In genomic region chr5:140151068-140151718, GRCh38 we compare ENCODE assay signal across 17 cellular contexts. TPM values are rescaled to one million over a fixed set of nuclear protein-coding genes. Genes with fewer than 3 reads are reported as not detected.
DNase-seq lines count a peak whose midpoint lies in the region; ATAC-seq, FAIRE-seq and TF ChIP-seq lines count a peak whose summit lies in the region.
"Had no signal": no experiment of that assay in that cellular context is flagged by ENCODE, and none has a peak within 500 bp of the region (broad histone marks: within the 10 kb centered on the region; RNA-seq: fewer than 3 reads in every experiment).

No MANE protein-coding gene starts in this region.

- no peak overlapping the region for H3K9ac ChIP-seq in HepG2 (ENCODE audit: insufficient read depth, low read depth, low read length)

- no peak for ATAC-seq in central memory CD8-positive, alpha-beta T cell (replicated peaks; ENCODE audit: extremely low read depth, poor library complexity, severe bottlenecking)
- ATAC-seq in HepG2, result no peak; the same call in 2 of the 3 replicates
- ATAC-seq: Panc1 had no signal

- H3K79me2 ChIP-seq in HepG2 (ENCODE audit: insufficient read depth, low read length), result no peaks in the 10 kb centered on the region

- no peak overlapping the region for H3K4me3 Mint-ChIP-seq in central memory CD8-positive, alpha-beta T cell
- H3K4me3 Mint-ChIP-seq: B cell; CD4-positive, alpha-beta T cell; HFFc6 had no signal

- DNase-seq in NCI-H2029 (lab: John Stamatoyannopoulos, UW) (peak; percentile 81), NCI-H2029 treated with DMSO at 0.1 percent for 48 hours (lab: John Stamatoyannopoulos, UW) (no peak), HepG2 (ENCODE audit: low spot score) (no peak), retina (no peak), NCI-H345 (lab: John Stamatoyannopoulos, UW) (no peak), HPDE6-E6E7 (ENCODE audit: extremely low spot score) (no peak), iPS-NIHi11 (ENCODE audit: low spot score) (no peak)
- no peak for DNase-seq in central memory CD8-positive, alpha-beta T cell (ENCODE audit: low spot score in 2 of 2)
- DNase-seq: CD4-positive, alpha-beta T cell; GDM1; GOT3; HFFc6; SW 1271 had no signal

- H3K27ac ChIP-seq in HepG2 (ENCODE audit: extremely low read length, insufficient read depth, low read length), result no peak overlapping the region
- H3K27ac ChIP-seq: 22Rv1, SJSA1 had no signal

- H3K27ac Mint-ChIP-seq in central memory CD8-positive, alpha-beta T cell (ENCODE audit: low read depth), result peak overlapping the region; percentile 6
- H3K27ac Mint-ChIP-seq: B cell; CD4-positive, alpha-beta T cell; HFFc6 had no signal

- H4K20me1 ChIP-seq in HepG2 (ENCODE audit: insufficient read depth, low read length), result peaks cover 3% of the 10 kb centered on the region

- 30% methylated on average over 5 of the region's 6 CpGs for WGBS in HepG2 (ENCODE audit: low lambda C conversion rate)

- intact Hi-C loops in HepG2 (cut with micrococcal nuclease; ENCODE audit: unreplicated experiment), result no loop called here

- peaks cover 23% of the 10 kb centered on the region for H3K4me1 ChIP-seq in HepG2 (ENCODE audit: insufficient read depth, low read length)
- H3K4me1 ChIP-seq: SJSA1 had no signal

- H3K4me2 ChIP-seq in HepG2 (ENCODE audit: low read depth, low read length), result peak overlapping the region; percentile 16; the same call in 1 of the 2 replicates

- no TSS peak for BruUV-seq in HepG2 (replicated peaks; lab: Mats Ljungman, UMichigan)

- FAIRE-seq in HepG2 (lab: Jason Lieb, UNC), result no peak

- no peaks in the 10 kb centered on the region for H3K36me3 ChIP-seq in HepG2 (replicated peaks in 1 of 2; ENCODE audit: control insufficient read depth in 1 of 2, insufficient read depth in 2 of 2, low read length in 2 of 2)
- H3K36me3 ChIP-seq: SJSA1 had no signal

- no peaks in the 10 kb centered on the region for H3K9me3 ChIP-seq in HepG2 (ENCODE audit: low read length)
- H3K9me3 ChIP-seq: SJSA1 had no signal

- no peaks in the 10 kb centered on the region for H3K27me3 Mint-ChIP-seq in central memory CD8-positive, alpha-beta T cell

- no peaks in the 10 kb centered on the region; a peak in 1 of 5 replicates for H3K27me3 ChIP-seq in HepG2 (ENCODE audit: control insufficient read depth in 1 of 2, insufficient read depth in 2 of 2, low read length in 2 of 2)
- H3K27me3 ChIP-seq: SJSA1 had no signal

- POLR2A ChIA-PET in HepG2 (lab: Yijun Ruan, JAX), result no interaction called here

- H3K4me1 Mint-ChIP-seq in central memory CD8-positive, alpha-beta T cell, result peaks cover 5% of the 10 kb centered on the region

- H2AFZ ChIP-seq in HepG2 (ENCODE audit: low read length), result no peak overlapping the region

- CTCF ChIA-PET in HepG2 (lab: Yijun Ruan, JAX; ENCODE audit: low intra/inter-chr PET ratio, low total read pairs), result no interaction called here

- H3K9me3 Mint-ChIP-seq in central memory CD8-positive, alpha-beta T cell, result no peaks in the 10 kb centered on the region
- H3K9me3 Mint-ChIP-seq: CD4-positive, alpha-beta T cell; HFFc6 had no signal

- peaks cover 2% of the 10 kb centered on the region for H3K36me3 Mint-ChIP-seq in central memory CD8-positive, alpha-beta T cell (ENCODE audit: insufficient read depth)

- TF ChIP-seq POLR2A in HepG2 (IDR thresholded peaks at IDR 0.05; ENCODE audit: insufficient read depth in 1 of 2, low read depth in 2 of 2, low read length in 2 of 2), result no peak

- no peak for TF ChIP-seq CTCF in HepG2 (CRISPR knock-in tag; IDR thresholded peaks at IDR 0.05)

- no peak for TF ChIP-seq EP300 in HepG2 (IDR thresholded peaks at IDR 0.05; ENCODE audit: low read depth in 2 of 2, low read length in 2 of 2)
- TF ChIP-seq EP300 in HepG2 (CRISPR knock-in tag; IDR thresholded peaks at IDR 0.05; ENCODE audit: borderline replicate concordance), result no peak

- H3K4me3 ChIP-seq in HepG2 (replicated peaks in 1 of 3; ENCODE audit: insufficient read depth in 1 of 3, low read depth in 2 of 3, low read length in 3 of 3), result no peak overlapping the region
- H3K4me3 ChIP-seq: SJSA1 had no signal

- no peak for TF ChIP-seq RAD21 in HepG2 (CRISPR knock-in tag; IDR thresholded peaks at IDR 0.05)

- in situ Hi-C loops in HepG2 (cut with HindIII; ENCODE audit: extremely low pct_ligation_motif_present, low pct_unique_long_range_greater_than_20kb), result no loop called here

TF ChIP-seq in HepG2, 621 proteins besides CTCF, POLR2A, EP300 and RAD21 (continues in another document):
- TF ChIP-seq ZNF317 (CRISPR knock-in tag; IDR thresholded peaks at IDR 0.05) (peak; percentile 62; the same call in 1 of the 2 replicates), ELF1 (CRISPR knock-in tag; IDR thresholded peaks at IDR 0.05) (peak; percentile 36; the same call in 1 of the 2 replicates)

RNA-seq across cellular contexts. Expression of gene CYSTM1, which starts 23.8 kb away (rescaled TPM):
- 40.0 and 52.7 TPM in 2 replicates for total RNA-seq in HepG2 (2016; rRNA removed; fragmentation: Illumina TruSeq; extraction: Trizol)
- 16.3 and 21.9 TPM in 2 replicates for total RNA-seq in HepG2 (2016; cell fraction: cytosol; rRNA removed; fragmentation: Illumina TruSeq; extraction: Trizol; ENCODE audit: low read depth)
- 37.6 and 58.4 TPM in 2 replicates for total RNA-seq in HepG2 (2016; cell fraction: insoluble cytoplasmic fraction; rRNA removed; fragmentation: Illumina TruSeq; extraction: Trizol)
- total RNA-seq in HepG2 (2016; cell fraction: membrane; rRNA removed; fragmentation: Illumina TruSeq; extraction: Trizol), result 15.0 and 21.9 TPM in 2 replicates
- 17.2 and 20.7 TPM in 2 replicates for total RNA-seq in HepG2 (2016; cell fraction: nucleus; rRNA removed; fragmentation: Illumina TruSeq; extraction: Trizol)
- 73.4 and 85.0 TPM in 2 replicates for polyA plus RNA-seq in HepG2 (2011; rRNA removed)
- 80.7 and 95.8 TPM in 2 replicates for polyA plus RNA-seq in HepG2 (2011; cell fraction: cytosol; rRNA removed)
- polyA plus RNA-seq in HepG2 (2011; cell fraction: nucleus; rRNA removed), result 17.5 and 23.1 TPM in 2 replicates
- 32.8 and 35.3 TPM in 2 replicates for polyA plus RNA-seq in HepG2 (2012)
- polyA plus RNA-seq in HepG2 (2016; cell fraction: cytosol; fragmentation: Illumina TruSeq; extraction: Trizol; ENCODE audit: low read depth), result 23.1 and 29.4 TPM in 2 replicates
- 83.1 and 90.8 TPM in 2 replicates for polyA plus RNA-seq in HepG2 (2016; cell fraction: insoluble cytoplasmic fraction; fragmentation: Illumina TruSeq; extraction: Trizol; ENCODE audit: low read depth)
- polyA plus RNA-seq in HepG2 (2016; cell fraction: membrane; fragmentation: Illumina TruSeq; extraction: Trizol; ENCODE audit: low read depth), result 20.1 and 22.6 TPM in 2 replicates
- polyA plus RNA-seq in HepG2 (2016; cell fraction: nucleus; fragmentation: Illumina TruSeq; extraction: Trizol; ENCODE audit: insufficient read depth, low read depth), result 32.0 and 35.2 TPM in 2 replicates
- 67.0 and 122 TPM in 2 replicates for polyA minus RNA-seq in HepG2 (2011; rRNA and poly(A)+ RNA removed; ENCODE audit: low replicate concordance)
- 18.4 and 25.9 TPM in 2 replicates for polyA minus RNA-seq in HepG2 (2011; cell fraction: cytosol; rRNA and poly(A)+ RNA removed)
- polyA minus RNA-seq in HepG2 (2011; cell fraction: nucleus; rRNA and poly(A)+ RNA removed), result 12.2 and 14.5 TPM in 2 replicates

RNA-seq across cellular contexts. Expression of gene IGIP, which starts 25.5 kb away (rescaled TPM):
- 2.1 and 2.4 TPM in 2 replicates for total RNA-seq in HepG2 (2016; rRNA removed; fragmentation: Illumina TruSeq; extraction: Trizol)
- total RNA-seq in HepG2 (2016; cell fraction: cytosol; rRNA removed; fragmentation: Illumina TruSeq; extraction: Trizol; ENCODE audit: low read depth), result 0.09 and 0.10 TPM in 2 replicates
- total RNA-seq in HepG2 (2016; cell fraction: insoluble cytoplasmic fraction; rRNA removed; fragmentation: Illumina TruSeq; extraction: Trizol), result 1.8 and 2.2 TPM in 2 replicates
- total RNA-seq in HepG2 (2016; cell fraction: membrane; rRNA removed; fragmentation: Illumina TruSeq; extraction: Trizol), result 0.34 and 0.59 TPM in 2 replicates
- 8.3 and 8.9 TPM in 2 replicates for total RNA-seq in HepG2 (2016; cell fraction: nucleus; rRNA removed; fragmentation: Illumina TruSeq; extraction: Trizol)
- polyA plus RNA-seq in HepG2 (2011; rRNA removed), result 1.4 and 1.7 TPM in 2 replicates
- 0.51 and 0.97 TPM in 2 replicates for polyA plus RNA-seq in HepG2 (2011; cell fraction: cytosol; rRNA removed)
- polyA plus RNA-seq in HepG2 (2011; cell fraction: nucleus; rRNA removed), result 3.2 and 4.1 TPM in 2 replicates
- 3.6 TPM in 2 replicates for polyA plus RNA-seq in HepG2 (2012)
- 0.14 TPM in 1 of 2 replicates, not detected in the other for polyA plus RNA-seq in HepG2 (2016; cell fraction: cytosol; fragmentation: Illumina TruSeq; extraction: Trizol; ENCODE audit: low read depth)
- 1.4 and 1.5 TPM in 2 replicates for polyA plus RNA-seq in HepG2 (2016; cell fraction: insoluble cytoplasmic fraction; fragmentation: Illumina TruSeq; extraction: Trizol; ENCODE audit: low read depth)
- 0.10 and 0.17 TPM in 2 replicates for polyA plus RNA-seq in HepG2 (2016; cell fraction: membrane; fragmentation: Illumina TruSeq; extraction: Trizol; ENCODE audit: low read depth)
- 4.7 and 5.2 TPM in 2 replicates for polyA plus RNA-seq in HepG2 (2016; cell fraction: nucleus; fragmentation: Illumina TruSeq; extraction: Trizol; ENCODE audit: insufficient read depth, low read depth)
- polyA minus RNA-seq in HepG2 (2011; rRNA and poly(A)+ RNA removed; ENCODE audit: low replicate concordance), result 1.4 and 1.8 TPM in 2 replicates
- polyA minus RNA-seq in HepG2 (2011; cell fraction: cytosol; rRNA and poly(A)+ RNA removed), result 1.4 and 1.7 TPM in 2 replicates
- 11.8 and 12.3 TPM in 2 replicates for polyA minus RNA-seq in HepG2 (2011; cell fraction: nucleus; rRNA and poly(A)+ RNA removed)

RNA-seq across cellular contexts. Expression of gene PURA, which starts 37.3 kb away (rescaled TPM):
- total RNA-seq in HepG2 (2016; rRNA removed; fragmentation: Illumina TruSeq; extraction: Trizol), result 5.0 and 6.8 TPM in 2 replicates
- total RNA-seq in HepG2 (2016; cell fraction: cytosol; rRNA removed; fragmentation: Illumina TruSeq; extraction: Trizol; ENCODE audit: low read depth), result 0.30 and 0.97 TPM in 2 replicates
- total RNA-seq in HepG2 (2016; cell fraction: insoluble cytoplasmic fraction; rRNA removed; fragmentation: Illumina TruSeq; extraction: Trizol), result 4.7 and 5.6 TPM in 2 replicates
- 2.4 and 2.5 TPM in 2 replicates for total RNA-seq in HepG2 (2016; cell fraction: membrane; rRNA removed; fragmentation: Illumina TruSeq; extraction: Trizol)
- 12.4 and 12.9 TPM in 2 replicates for total RNA-seq in HepG2 (2016; cell fraction: nucleus; rRNA removed; fragmentation: Illumina TruSeq; extraction: Trizol)
- polyA plus RNA-seq in HepG2 (2011; rRNA removed), result 1.9 and 2.0 TPM in 2 replicates
- 1.0 and 1.4 TPM in 2 replicates for polyA plus RNA-seq in HepG2 (2011; cell fraction: cytosol; rRNA removed)
- polyA plus RNA-seq in HepG2 (2011; cell fraction: nucleus; rRNA removed), result 2.3 and 2.9 TPM in 2 replicates
- 4.9 and 5.4 TPM in 2 replicates for polyA plus RNA-seq in HepG2 (2012)
- 0.85 and 1.1 TPM in 2 replicates for polyA plus RNA-seq in HepG2 (2016; cell fraction: cytosol; fragmentation: Illumina TruSeq; extraction: Trizol; ENCODE audit: low read depth)
- 5.5 and 6.1 TPM in 2 replicates for polyA plus RNA-seq in HepG2 (2016; cell fraction: insoluble cytoplasmic fraction; fragmentation: Illumina TruSeq; extraction: Trizol; ENCODE audit: low read depth)
- 1.4 and 1.9 TPM in 2 replicates for polyA plus RNA-seq in HepG2 (2016; cell fraction: membrane; fragmentation: Illumina TruSeq; extraction: Trizol; ENCODE audit: low read depth)
- polyA plus RNA-seq in HepG2 (2016; cell fraction: nucleus; fragmentation: Illumina TruSeq; extraction: Trizol; ENCODE audit: insufficient read depth, low read depth), result 6.2 and 7.4 TPM in 2 replicates
- 2.9 and 3.8 TPM in 2 replicates for polyA minus RNA-seq in HepG2 (2011; rRNA and poly(A)+ RNA removed; ENCODE audit: low replicate concordance)
- 5.7 and 6.0 TPM in 2 replicates for polyA minus RNA-seq in HepG2 (2011; cell fraction: cytosol; rRNA and poly(A)+ RNA removed)
- polyA minus RNA-seq in HepG2 (2011; cell fraction: nucleus; rRNA and poly(A)+ RNA removed), result 26.4 and 31.0 TPM in 2 replicates
